1 cellular context compared by ENCODE assay signal in genomic region chr17:8124350-8125195, GRCh38.
A peak's percentile ranks its signal among the peaks of the same experiment; 100 is the strongest.
TF ChIP-seq lines count a peak whose summit lies in the region.

No MANE protein-coding gene starts in this region.

TF ChIP-seq in K562, 482 proteins besides CTCF, POLR2A, EP300 and RAD21:
- no peak for TF ChIP-seq ZNF655 (CRISPR knock-in tag; IDR thresholded peaks at IDR 0.05)
- TF ChIP-seq POLR3G (IDR thresholded peaks at IDR 0.05; ENCODE audit: extremely low read depth, insufficient read length, insufficient replicate concordance) = no peak
- TF ChIP-seq TFAP4 (CRISPR knock-in tag; IDR thresholded peaks at IDR 0.05; ENCODE audit: borderline replicate concordance) = 0 out of 2 replicates have a peak, but pooled peaks have one; percentile 26
- no peak for TF ChIP-seq MIER1 (IDR thresholded peaks at IDR 0.05; ENCODE audit: low read depth)
- no peak for TF ChIP-seq EWSR1 (IDR thresholded peaks at IDR 0.05; ENCODE audit: borderline replicate concordance, low read depth, partially characterized antibody)
- TF ChIP-seq SMARCC2 (IDR thresholded peaks at IDR 0.05; ENCODE audit: low read depth) = no peak
- no peak for TF ChIP-seq ZZZ3 (IDR thresholded peaks at IDR 0.05)
- TF ChIP-seq ERF (CRISPR knock-in tag; IDR thresholded peaks at IDR 0.05) = no peak
